Comparison of ENCODE assay signal across 17 cellular contexts in the genomic region with DNA sequence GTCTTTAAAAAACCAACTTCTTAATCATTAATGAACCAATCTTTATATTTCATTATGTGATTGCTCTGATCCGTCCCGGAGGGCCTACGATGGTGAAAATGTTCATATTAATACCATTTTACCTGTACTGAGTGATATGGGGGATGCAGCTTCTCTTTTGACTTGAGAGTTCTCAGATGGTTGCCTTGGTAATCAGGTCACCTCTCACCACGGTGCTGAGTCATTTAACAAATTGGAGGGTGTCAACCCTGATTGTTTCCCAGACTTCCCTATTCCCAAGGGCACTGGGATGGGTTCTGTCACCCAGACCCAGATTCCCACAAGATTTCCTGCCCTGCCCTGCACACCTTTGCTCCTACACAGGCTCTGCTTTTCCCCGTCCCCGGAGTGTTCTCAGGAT.
DNase-seq lines count a peak whose midpoint lies in the region; ATAC-seq, FAIRE-seq and TF ChIP-seq lines count a peak whose summit lies in the region.
"Had no signal": no experiment of that assay in that cellular context is flagged by ENCODE, and none has a peak within 500 bp of the region (broad histone marks: within the 10 kb centered on the region; RNA-seq: fewer than 3 reads in every experiment).

No MANE protein-coding gene starts in this region.

- no peak overlapping the region for H3K4me3 ChIP-seq in GM12878
- H3K4me3 ChIP-seq: GM23338 had no signal

- no peak for TF ChIP-seq POLR2A in GM12878 (IDR thresholded peaks at IDR 0.05; ENCODE audit: low read depth, low read length)

- no peak overlapping the region for H3K9ac ChIP-seq in GM12878 (ENCODE audit: control insufficient read depth, insufficient read depth, low read length)

- WGBS in GM12878 (ENCODE audit: insufficient coverage, insufficient replicate concordance, low lambda C conversion rate, missing lambda C conversion rate): 33% methylated on average over 6 of the region's 6 CpGs

- no peaks in the 10 kb centered on the region for H3K27me3 Mint-ChIP-seq in type B pancreatic cell
- peaks cover 6% of the 10 kb centered on the region for H3K27me3 Mint-ChIP-seq in activated CD4-positive, alpha-beta T cell treated with anti-CD3 and anti-CD28 coated beads, Interleukin-2, amount 10 ng/mL, durations not matched to agents 24 days and 14 days

- BruUV-seq in GM12878 (replicated peaks; lab: Mats Ljungman, UMichigan): no TSS peak

- TF ChIP-seq CTCF in GM12878 (IDR thresholded peaks at IDR 0.05 in 2 of 3, conservative IDR thresholded peaks at IDR 0.05 in 1 of 3; ENCODE audit: control insufficient read depth in 2 of 3, extremely low read depth in 1 of 3, insufficient read depth in 1 of 3, low read depth in 3 of 3, low read length in 3 of 3) (no peak), type B pancreatic cell (conservative IDR thresholded peaks at IDR 0.05) (no peak), GM13976 (IDR thresholded peaks at IDR 0.05; ENCODE audit: borderline replicate concordance, control extremely low read depth, extremely low read depth, insufficient read depth, missing control alignments) (no peak)

- no peak overlapping the region for H2AFZ ChIP-seq in GM12878 (ENCODE audit: control insufficient read depth, low read depth, low read length)
- H2AFZ ChIP-seq: GM23338 had no signal

- H3K4me1 Mint-ChIP-seq in type B pancreatic cell (ENCODE audit: unreplicated experiment): peaks cover 13% of the 10 kb centered on the region
- H3K4me1 Mint-ChIP-seq in activated CD4-positive, alpha-beta T cell treated with anti-CD3 and anti-CD28 coated beads, Interleukin-2, amount 10 ng/mL, durations not matched to agents 24 days and 14 days: no peaks in the 10 kb centered on the region
- H3K4me1 Mint-ChIP-seq: CD4-positive, alpha-beta memory T cell; IgD-negative memory B cell had no signal

- peaks cover 5% of the 10 kb centered on the region for H3K9me3 Mint-ChIP-seq in type B pancreatic cell
- no peaks in the 10 kb centered on the region for H3K9me3 Mint-ChIP-seq in activated CD4-positive, alpha-beta T cell treated with anti-CD3 and anti-CD28 coated beads, Interleukin-2, amount 10 ng/mL, durations not matched to agents 24 days and 14 days

- no peaks in the 10 kb centered on the region for H3K36me3 Mint-ChIP-seq in type B pancreatic cell
- no peaks in the 10 kb centered on the region for H3K36me3 Mint-ChIP-seq in activated CD4-positive, alpha-beta T cell treated with anti-CD3 and anti-CD28 coated beads, Interleukin-2, amount 10 ng/mL, durations not matched to agents 24 days and 14 days (ENCODE audit: low read depth)
- H3K36me3 Mint-ChIP-seq: CD4-positive, alpha-beta memory T cell; IgD-negative memory B cell had no signal

- H3K79me2 ChIP-seq in GM12878 (ENCODE audit: control insufficient read depth, insufficient read depth, low read length): no peaks in the 10 kb centered on the region

- TF ChIP-seq RAD21 in GM12878 (IDR thresholded peaks at IDR 0.05; ENCODE audit: insufficient read depth, low read depth, low read length): no peak

- no peak for ATAC-seq in GM12878
- ATAC-seq: GM23338 had no signal

- peak overlapping the region; percentile 18 for H3K4me3 Mint-ChIP-seq in type B pancreatic cell
- no peak overlapping the region for H3K4me3 Mint-ChIP-seq in activated CD4-positive, alpha-beta T cell treated with anti-CD3 and anti-CD28 coated beads, Interleukin-2, amount 10 ng/mL, durations not matched to agents 24 days and 14 days
- H3K4me3 Mint-ChIP-seq: CD4-positive, alpha-beta memory T cell; GM23338; IgD-negative memory B cell had no signal

- no peak for FAIRE-seq in GM12878 (lab: Jason Lieb, UNC)
- FAIRE-seq: A204.1, GM18507 had no signal

- no peak for TF ChIP-seq EP300 in GM12878 (IDR thresholded peaks at IDR 0.05; ENCODE audit: borderline replicate concordance in 1 of 2, control insufficient read depth in 1 of 2, low read depth in 2 of 2, low read length in 2 of 2)

- H3K36me3 ChIP-seq in GM12878 (ENCODE audit: control insufficient read depth in 2 of 2, insufficient read depth in 2 of 2, low read length in 1 of 2): no peaks in the 10 kb centered on the region
- H3K36me3 ChIP-seq: BE2C had no signal

- no peak overlapping the region for H3K27ac Mint-ChIP-seq in type B pancreatic cell
- H3K27ac Mint-ChIP-seq in activated CD4-positive, alpha-beta T cell treated with anti-CD3 and anti-CD28 coated beads, Interleukin-2, amount 10 ng/mL, durations not matched to agents 24 days and 14 days: no peak overlapping the region
- H3K27ac Mint-ChIP-seq: CD4-positive, alpha-beta memory T cell; GM23338; IgD-negative memory B cell had no signal

- H3K27me3 ChIP-seq in GM12878 (replicated peaks in 1 of 2; ENCODE audit: control insufficient read depth in 2 of 2, insufficient read depth in 2 of 2, low read length in 1 of 2): no peaks in the 10 kb centered on the region; a peak in 1 of 4 replicates

- no peak overlapping the region for H3K27ac ChIP-seq in GM12878 (ENCODE audit: control insufficient read depth, insufficient read depth)
- H3K27ac ChIP-seq: C4-2B had no signal

- no peak overlapping the region for H3K4me2 ChIP-seq in GM12878 (ENCODE audit: control insufficient read depth, insufficient read depth)
- H3K4me2 ChIP-seq: GM23338 had no signal

- POLR2A ChIA-PET in GM12878 (lab: Charles Lee): no interaction called here

- RAD21 ChIA-PET in GM12878 (lab: Charles Lee; ENCODE audit: unreplicated experiment): no interaction called here

- no peaks in the 10 kb centered on the region for H3K9me3 ChIP-seq in GM12878 (replicated peaks; ENCODE audit: control insufficient read depth, insufficient read depth, low read length)
- H3K9me3 ChIP-seq: BE2C had no signal

- CTCF ChIA-PET in GM12878 (lab: Yijun Ruan, JAX): no interaction called here

- SMC1A ChIA-PET in GM12878 (lab: Charles Lee; ENCODE audit: uncharacterized antibody, unreplicated experiment): interaction anchor here (1.2 kb wide), 1 partner anchor 81 kb away, joined by 3 read pairs; no protein-coding TSS in a partner anchor

- no peaks in the 10 kb centered on the region for H4K20me1 ChIP-seq in GM12878 (ENCODE audit: control insufficient read depth, insufficient read depth)

- H3K4me1 ChIP-seq in GM12878 (ENCODE audit: control insufficient read depth, insufficient read depth, low read length): no peaks in the 10 kb centered on the region
- H3K4me1 ChIP-seq: BE2C had no signal

- peak; percentile 24 for DNase-seq in NCI-H748 (lab: John Stamatoyannopoulos, UW; ENCODE audit: unreplicated experiment)
- no peak for DNase-seq in NCI-H748 treated with DMSO at 0.1 percent for 48 hours (lab: John Stamatoyannopoulos, UW)
- peak; percentile 8 for DNase-seq in HT1080 (ENCODE audit: low read depth)
- DNase-seq in GM12878 (ENCODE audit: low read depth, low spot score): no peak
- DNase-seq in type B pancreatic cell (ENCODE audit: extremely low spot score, unreplicated experiment): no peak
- DNase-seq in activated CD4-positive, alpha-beta T cell treated with anti-CD3 and anti-CD28 coated beads, Interleukin-2, amount 10 ng/mL, durations not matched to agents 24 days and 14 days: no peak
- no peak for DNase-seq in GM13976 (ENCODE audit: low spot score)
- DNase-seq: BE2C; CD4-positive, alpha-beta memory T cell; DND-41; GDM1; H7 had no signal

- in situ Hi-C loops in GM12878 (cut with MboI) (no loop called here), GM13976 (cut with MboI; ENCODE audit: low sequenced_read_pairs, unreplicated experiment) (no loop called here)

- intact Hi-C loops in GM12878 (cut with micrococcal nuclease; ENCODE audit: unreplicated experiment): no loop called here
- intact Hi-C loops in activated CD4-positive, alpha-beta T cell treated with anti-CD3 and anti-CD28 coated beads, Interleukin-2, amount 10 ng/mL, durations not matched to agents 24 days and 14 days (cut with micrococcal nuclease): no loop called here

TF ChIP-seq in GM12878, 131 proteins besides CTCF, POLR2A, EP300 and RAD21:
- TF ChIP-seq IKZF1 (conservative IDR thresholded peaks at IDR 0.05) (peak; percentile 40; the same call in 1 of the 2 replicates), EED (IDR thresholded peaks at IDR 0.05; ENCODE audit: low read depth) (0 out of 2 replicates have a peak, but pooled peaks have one; percentile 14), YY1 (IDR thresholded peaks at IDR 0.05; ENCODE audit: low read depth, low read length) (no peak)
- TF ChIP-seq, protein P1, sequence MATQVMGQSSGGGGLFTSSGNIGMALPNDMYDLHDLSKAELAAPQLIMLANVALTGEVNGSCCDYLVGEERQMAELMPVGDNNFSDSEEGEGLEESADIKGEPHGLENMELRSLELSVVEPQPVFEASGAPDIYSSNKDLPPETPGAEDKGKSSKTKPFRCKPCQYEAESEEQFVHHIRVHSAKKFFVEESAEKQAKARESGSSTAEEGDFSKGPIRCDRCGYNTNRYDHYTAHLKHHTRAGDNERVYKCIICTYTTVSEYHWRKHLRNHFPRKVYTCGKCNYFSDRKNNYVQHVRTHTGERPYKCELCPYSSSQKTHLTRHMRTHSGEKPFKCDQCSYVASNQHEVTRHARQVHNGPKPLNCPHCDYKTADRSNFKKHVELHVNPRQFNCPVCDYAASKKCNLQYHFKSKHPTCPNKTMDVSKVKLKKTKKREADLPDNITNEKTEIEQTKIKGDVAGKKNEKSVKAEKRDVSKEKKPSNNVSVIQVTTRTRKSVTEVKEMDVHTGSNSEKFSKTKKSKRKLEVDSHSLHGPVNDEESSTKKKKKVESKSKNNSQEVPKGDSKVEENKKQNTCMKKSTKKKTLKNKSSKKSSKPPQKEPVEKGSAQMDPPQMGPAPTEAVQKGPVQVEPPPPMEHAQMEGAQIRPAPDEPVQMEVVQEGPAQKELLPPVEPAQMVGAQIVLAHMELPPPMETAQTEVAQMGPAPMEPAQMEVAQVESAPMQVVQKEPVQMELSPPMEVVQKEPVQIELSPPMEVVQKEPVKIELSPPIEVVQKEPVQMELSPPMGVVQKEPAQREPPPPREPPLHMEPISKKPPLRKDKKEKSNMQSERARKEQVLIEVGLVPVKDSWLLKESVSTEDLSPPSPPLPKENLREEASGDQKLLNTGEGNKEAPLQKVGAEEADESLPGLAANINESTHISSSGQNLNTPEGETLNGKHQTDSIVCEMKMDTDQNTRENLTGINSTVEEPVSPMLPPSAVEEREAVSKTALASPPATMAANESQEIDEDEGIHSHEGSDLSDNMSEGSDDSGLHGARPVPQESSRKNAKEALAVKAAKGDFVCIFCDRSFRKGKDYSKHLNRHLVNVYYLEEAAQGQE (IDR thresholded peaks at IDR 0.05; ENCODE audit: low read depth, low read length): no peak

Comparison
In these comparisons a context has a peak if more than half of its experiments do, and no peak if none do; other contexts are left out.
1. DNase-seq: peak in NCI-H748 (single experiment) and HT1080 (single experiment); none in NCI-H748 treated with DMSO at 0.1 percent for 48 hours (single experiment), GM12878 (single experiment), type B pancreatic cell (single experiment), activated CD4-positive, alpha-beta T cell treated with anti-CD3 and anti-CD28 coated beads, Interleukin-2, amount 10 ng/mL, durations not matched to agents 24 days and 14 days (single experiment) and GM13976 (single experiment).